In the genomic region with DNA sequence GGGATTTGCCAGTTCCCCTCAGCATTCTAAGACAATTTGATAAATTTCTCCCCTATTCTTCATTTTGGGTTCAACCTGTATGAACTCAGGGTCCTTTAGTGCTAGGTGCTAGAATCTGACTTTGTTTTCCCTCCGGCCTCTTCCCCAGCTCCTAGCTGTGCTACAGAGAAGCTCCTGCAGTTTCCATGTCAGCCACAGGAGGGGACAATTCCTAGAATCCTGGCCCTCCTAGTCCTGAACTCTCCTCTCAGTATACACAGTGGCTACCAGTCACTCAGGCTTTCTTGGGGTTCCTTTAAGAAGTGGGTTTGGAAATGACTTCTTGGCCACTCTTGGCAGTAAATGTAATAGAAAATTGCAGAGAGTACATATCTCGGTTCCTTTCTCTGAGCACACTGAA, we compare ENCODE assay signal across 9 cellular contexts. TPM values are rescaled to one million over a fixed set of nuclear protein-coding genes. Genes with fewer than 3 reads are reported as not detected.
DNase-seq lines count a peak whose midpoint lies in the region; ATAC-seq, FAIRE-seq and TF ChIP-seq lines count a peak whose summit lies in the region.
"Had no signal": no experiment of that assay in that cellular context is flagged by ENCODE, and none has a peak within 500 bp of the region (broad histone marks: within the 10 kb centered on the region; RNA-seq: fewer than 3 reads in every experiment).

No MANE protein-coding gene starts in this region.

- H3K4me2 ChIP-seq in mesenchymal stem cell (ENCODE audit: low read length, poor library complexity, severe bottlenecking) = no peak overlapping the region

- H3K23ac ChIP-seq in mesenchymal stem cell (ENCODE audit: low read length in 2 of 2) = no peak overlapping the region

- no peak overlapping the region for H2BK120ac ChIP-seq in mesenchymal stem cell (ENCODE audit: low read depth, low read length)

- no peak overlapping the region for H2AK5ac ChIP-seq in mesenchymal stem cell (ENCODE audit: low read length, severe bottlenecking)

- H3K27me3 ChIP-seq in bronchial epithelial cell (ENCODE audit: control insufficient read depth, insufficient read depth, low read length) = no peaks in the 10 kb centered on the region
- peaks cover 4 to 9% of the 10 kb centered on the region in 2 experiments for H3K27me3 ChIP-seq in mesenchymal stem cell (ENCODE audit: control insufficient read depth in 1 of 2, insufficient read depth in 1 of 2, low read length in 2 of 2)

- no peak for ATAC-seq in HG02642 (IDR thresholded peaks at IDR 0.05; ENCODE audit: poor library complexity, unreplicated experiment)

- FAIRE-seq in bronchial epithelial cell (lab: Jason Lieb, UNC) = no peak
- FAIRE-seq: frontal cortex had no signal

- H3K18ac ChIP-seq in mesenchymal stem cell (ENCODE audit: low read depth in 1 of 2, low read length in 2 of 2) = no peak overlapping the region

- H3K4ac ChIP-seq in mesenchymal stem cell (ENCODE audit: low read depth in 1 of 2, low read length in 2 of 2) = no peak overlapping the region

- no peak overlapping the region for H3K14ac ChIP-seq in mesenchymal stem cell (ENCODE audit: low read length in 2 of 2)

- no peak overlapping the region for H4K8ac ChIP-seq in mesenchymal stem cell (ENCODE audit: low read length)

- H3K79me1 ChIP-seq in mesenchymal stem cell (replicated peaks; ENCODE audit: low read length, poor library complexity, severe bottlenecking) = no peaks in the 10 kb centered on the region

- WGBS in mesenchymal stem cell = 59% methylated on average over 2 of the region's 2 CpGs

- no peak overlapping the region for H4K91ac ChIP-seq in mesenchymal stem cell (ENCODE audit: low read length)

- no peak overlapping the region for H2AFZ ChIP-seq in mesenchymal stem cell (ENCODE audit: low read depth, low read length)

- no peak overlapping the region for H2BK5ac ChIP-seq in mesenchymal stem cell (ENCODE audit: low read depth, low read length, poor library complexity, severe bottlenecking)

- peak; percentile 44 for DNase-seq in DMS114 treated with DMSO at 0.1 percent for 48 hours (lab: John Stamatoyannopoulos, UW; ENCODE audit: unreplicated experiment)
- DNase-seq in M059J (ENCODE audit: low read depth) = peak; percentile 34
- peak; percentile 47 for DNase-seq in bronchial epithelial cell (ENCODE audit: low read depth)
- peak; percentile 56 for DNase-seq in mesenchymal stem cell
- no peak for DNase-seq in T-helper 9 cell
- no peak for DNase-seq in activated CD8-positive, alpha-beta memory T cell treated with anti-CD3 and anti-CD28 coated beads, Interleukin-2, amount 50 U/mL, for 4 hours
- no peak for DNase-seq in NCI-H345 (lab: John Stamatoyannopoulos, UW)

- H3K4me3 ChIP-seq in bronchial epithelial cell (ENCODE audit: low read depth, low read length) (no peak overlapping the region), mesenchymal stem cell (ENCODE audit: insufficient read depth in 1 of 2, low read depth in 1 of 2, low read length in 2 of 2) (no peak overlapping the region)

- no peaks in the 10 kb centered on the region for H3K9me3 ChIP-seq in mesenchymal stem cell (ENCODE audit: control insufficient read depth, low read length)

- TF ChIP-seq CTCF in bronchial epithelial cell (IDR thresholded peaks at IDR 0.05; ENCODE audit: insufficient read depth, low read length, severe bottlenecking) = peak; percentile 66

- H2BK15ac ChIP-seq in mesenchymal stem cell (ENCODE audit: low read depth, poor library complexity, severe bottlenecking) = no peak overlapping the region

- no peak overlapping the region for H3K9ac ChIP-seq in mesenchymal stem cell (ENCODE audit: low read length)

- no peak overlapping the region for H3K27ac ChIP-seq in mesenchymal stem cell (ENCODE audit: low read length, poor library complexity, severe bottlenecking)

- H3K36me3 ChIP-seq in bronchial epithelial cell (ENCODE audit: control insufficient read depth, insufficient read depth, low read length) = no peaks in the 10 kb centered on the region
- no peaks in the 10 kb centered on the region for H3K36me3 ChIP-seq in mesenchymal stem cell (ENCODE audit: control insufficient read depth in 1 of 2, insufficient read depth in 2 of 2, low read depth in 1 of 2, low read length in 2 of 2)

- H2BK12ac ChIP-seq in mesenchymal stem cell (ENCODE audit: low read length in 2 of 2) = no peak overlapping the region

- H3K4me1 ChIP-seq in mesenchymal stem cell (ENCODE audit: control insufficient read depth, insufficient read depth, low read depth, low read length) = no peaks in the 10 kb centered on the region

RNA-seq across cellular contexts. Expression of gene CHST10, which starts 4.9 kb away (rescaled TPM):
- 12.3 and 13.7 TPM in 2 replicates for total RNA-seq in M059J (2014; rRNA removed; shearing (Covaris generic))
- total RNA-seq in bronchial epithelial cell = 0.38 and 2.6 TPM in 2 replicates
- polyA plus RNA-seq in mesenchymal stem cell (2013, experiment 1 of 2) = 7.1 TPM
- 7.2 TPM for polyA plus RNA-seq in mesenchymal stem cell (2013, experiment 2 of 2)

RNA-seq across cellular contexts. Expression of gene NMS, which starts 48.0 kb away (rescaled TPM):
- total RNA-seq in M059J (2014; rRNA removed; shearing (Covaris generic)) = not detected in 2 replicates
- total RNA-seq in bronchial epithelial cell = not detected in 2 replicates
- not detected for polyA plus RNA-seq in mesenchymal stem cell (2013, experiment 1 of 2)
- not detected for polyA plus RNA-seq in mesenchymal stem cell (2013, experiment 2 of 2)
- total RNA-seq: frontal cortex had no signal

Comparison
In these comparisons a context has a peak if more than half of its experiments do, and no peak if none do; other contexts are left out.
1. DNase-seq: peak in DMS114 treated with DMSO at 0.1 percent for 48 hours (single experiment), M059J (single experiment), bronchial epithelial cell (single experiment) and mesenchymal stem cell (single experiment); none in T-helper 9 cell (single experiment), activated CD8-positive, alpha-beta memory T cell treated with anti-CD3 and anti-CD28 coated beads, Interleukin-2, amount 50 U/mL, for 4 hours (single experiment) and NCI-H345 (single experiment).